Comparison of ENCODE assay signal across 1 cellular context in the genomic region with DNA sequence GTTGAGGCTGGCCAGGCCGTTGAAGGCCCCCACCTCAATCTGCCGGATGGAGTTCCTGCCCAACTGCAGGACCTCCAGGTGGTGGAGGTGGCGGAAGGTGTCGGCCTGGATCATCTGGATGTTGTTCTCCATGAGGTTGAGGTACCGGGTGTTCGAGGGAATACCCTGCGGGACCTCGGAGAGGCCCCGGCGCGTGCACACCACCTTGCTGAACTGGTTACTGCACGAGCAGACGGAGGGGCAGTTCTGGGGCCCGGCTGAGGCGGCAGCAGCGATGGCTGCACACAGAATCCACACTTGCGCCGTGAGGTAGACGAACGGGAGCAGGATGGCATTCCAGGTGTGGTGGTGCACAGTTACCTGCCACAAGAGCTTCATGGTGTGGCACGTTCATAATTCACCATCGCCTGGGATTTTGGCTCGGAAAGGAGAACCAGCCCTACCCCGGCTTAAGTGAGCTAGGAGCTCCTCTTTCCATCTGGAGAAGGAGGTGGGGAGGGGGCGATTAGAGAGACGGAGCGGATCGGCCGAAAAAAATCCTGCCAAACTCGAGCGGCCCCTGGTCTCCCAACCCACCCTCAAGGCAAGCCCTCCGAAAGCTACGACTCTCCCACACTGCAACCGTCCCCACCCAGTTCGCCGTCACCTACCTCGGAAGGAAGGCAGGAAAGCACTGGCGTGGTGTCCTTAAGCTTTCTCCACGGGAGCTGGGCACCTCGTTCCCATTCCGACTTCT.
A peak's percentile ranks its signal among the peaks of the same experiment; 100 is the strongest.
TF ChIP-seq lines count a peak whose summit lies in the region.

No MANE protein-coding gene starts in this region.

TF ChIP-seq in WTC11, 78 proteins besides CTCF, POLR2A, EP300 and RAD21 (continued from another document and continues in another):
- TF ChIP-seq, protein P1, sequence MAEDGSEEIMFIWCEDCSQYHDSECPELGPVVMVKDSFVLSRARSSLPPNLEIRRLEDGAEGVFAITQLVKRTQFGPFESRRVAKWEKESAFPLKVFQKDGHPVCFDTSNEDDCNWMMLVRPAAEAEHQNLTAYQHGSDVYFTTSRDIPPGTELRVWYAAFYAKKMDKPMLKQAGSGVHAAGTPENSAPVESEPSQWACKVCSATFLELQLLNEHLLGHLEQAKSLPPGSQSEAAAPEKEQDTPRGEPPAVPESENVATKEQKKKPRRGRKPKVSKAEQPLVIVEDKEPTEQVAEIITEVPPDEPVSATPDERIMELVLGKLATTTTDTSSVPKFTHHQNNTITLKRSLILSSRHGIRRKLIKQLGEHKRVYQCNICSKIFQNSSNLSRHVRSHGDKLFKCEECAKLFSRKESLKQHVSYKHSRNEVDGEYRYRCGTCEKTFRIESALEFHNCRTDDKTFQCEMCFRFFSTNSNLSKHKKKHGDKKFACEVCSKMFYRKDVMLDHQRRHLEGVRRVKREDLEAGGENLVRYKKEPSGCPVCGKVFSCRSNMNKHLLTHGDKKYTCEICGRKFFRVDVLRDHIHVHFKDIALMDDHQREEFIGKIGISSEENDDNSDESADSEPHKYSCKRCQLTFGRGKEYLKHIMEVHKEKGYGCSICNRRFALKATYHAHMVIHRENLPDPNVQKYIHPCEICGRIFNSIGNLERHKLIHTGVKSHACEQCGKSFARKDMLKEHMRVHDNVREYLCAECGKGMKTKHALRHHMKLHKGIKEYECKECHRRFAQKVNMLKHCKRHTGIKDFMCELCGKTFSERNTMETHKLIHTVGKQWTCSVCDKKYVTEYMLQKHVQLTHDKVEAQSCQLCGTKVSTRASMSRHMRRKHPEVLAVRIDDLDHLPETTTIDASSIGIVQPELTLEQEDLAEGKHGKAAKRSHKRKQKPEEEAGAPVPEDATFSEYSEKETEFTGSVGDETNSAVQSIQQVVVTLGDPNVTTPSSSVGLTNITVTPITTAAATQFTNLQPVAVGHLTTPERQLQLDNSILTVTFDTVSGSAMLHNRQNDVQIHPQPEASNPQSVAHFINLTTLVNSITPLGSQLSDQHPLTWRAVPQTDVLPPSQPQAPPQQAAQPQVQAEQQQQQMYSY (CRISPR knock-in tag; IDR thresholded peaks at IDR 0.05) = no peak
- TF ChIP-seq RELA (CRISPR knock-in tag; IDR thresholded peaks at IDR 0.05; ENCODE audit: borderline replicate concordance) (peak; percentile 39; the same call in 1 of the 2 replicates), JUN (CRISPR knock-in tag; IDR thresholded peaks at IDR 0.05) (no peak), TP53 (CRISPR knock-in tag; IDR thresholded peaks at IDR 0.05) (0 out of 2 replicates have a peak, but pooled peaks have one; percentile 73), FOXP1 (CRISPR knock-in tag; IDR thresholded peaks at IDR 0.05; ENCODE audit: borderline replicate concordance) (peak; percentile 90; the same call in 1 of the 2 replicates), ZNF138 (CRISPR knock-in tag; conservative IDR thresholded peaks at IDR 0.05) (no peak; the same call in 1 of the 2 replicates), HMGA2 (CRISPR knock-in tag; IDR thresholded peaks at IDR 0.05) (no peak), FOXJ3 (CRISPR knock-in tag; IDR thresholded peaks at IDR 0.05; ENCODE audit: borderline replicate concordance) (no peak), ZNF121 (CRISPR knock-in tag; IDR thresholded peaks at IDR 0.05) (no peak), ZNF671 (CRISPR knock-in tag; IDR thresholded peaks at IDR 0.05) (no peak), ZNF317 (CRISPR knock-in tag; IDR thresholded peaks at IDR 0.05; ENCODE audit: borderline replicate concordance, low read depth) (no peak), SP1 (CRISPR knock-in tag; conservative IDR thresholded peaks at IDR 0.05) (no peak)
- TF ChIP-seq, protein P2, sequence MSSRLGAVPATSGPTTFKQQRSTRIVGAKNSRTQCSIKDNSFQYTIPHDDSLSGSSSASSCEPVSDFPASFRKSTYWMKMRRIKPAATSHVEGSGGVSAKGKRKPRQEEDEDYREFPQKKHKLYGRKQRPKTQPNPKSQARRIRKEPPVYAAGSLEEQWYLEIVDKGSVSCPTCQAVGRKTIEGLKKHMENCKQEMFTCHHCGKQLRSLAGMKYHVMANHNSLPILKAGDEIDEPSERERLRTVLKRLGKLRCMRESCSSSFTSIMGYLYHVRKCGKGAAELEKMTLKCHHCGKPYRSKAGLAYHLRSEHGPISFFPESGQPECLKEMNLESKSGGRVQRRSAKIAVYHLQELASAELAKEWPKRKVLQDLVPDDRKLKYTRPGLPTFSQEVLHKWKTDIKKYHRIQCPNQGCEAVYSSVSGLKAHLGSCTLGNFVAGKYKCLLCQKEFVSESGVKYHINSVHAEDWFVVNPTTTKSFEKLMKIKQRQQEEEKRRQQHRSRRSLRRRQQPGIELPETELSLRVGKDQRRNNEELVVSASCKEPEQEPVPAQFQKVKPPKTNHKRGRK (CRISPR knock-in tag; IDR thresholded peaks at IDR 0.05; ENCODE audit: borderline replicate concordance) = no peak
- TF ChIP-seq, protein P3, sequence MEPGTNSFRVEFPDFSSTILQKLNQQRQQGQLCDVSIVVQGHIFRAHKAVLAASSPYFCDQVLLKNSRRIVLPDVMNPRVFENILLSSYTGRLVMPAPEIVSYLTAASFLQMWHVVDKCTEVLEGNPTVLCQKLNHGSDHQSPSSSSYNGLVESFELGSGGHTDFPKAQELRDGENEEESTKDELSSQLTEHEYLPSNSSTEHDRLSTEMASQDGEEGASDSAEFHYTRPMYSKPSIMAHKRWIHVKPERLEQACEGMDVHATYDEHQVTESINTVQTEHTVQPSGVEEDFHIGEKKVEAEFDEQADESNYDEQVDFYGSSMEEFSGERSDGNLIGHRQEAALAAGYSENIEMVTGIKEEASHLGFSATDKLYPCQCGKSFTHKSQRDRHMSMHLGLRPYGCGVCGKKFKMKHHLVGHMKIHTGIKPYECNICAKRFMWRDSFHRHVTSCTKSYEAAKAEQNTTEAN (CRISPR knock-in tag; IDR thresholded peaks at IDR 0.05) = peak; percentile 46; the same call in 1 of the 2 replicates
- TF ChIP-seq, protein P4, sequence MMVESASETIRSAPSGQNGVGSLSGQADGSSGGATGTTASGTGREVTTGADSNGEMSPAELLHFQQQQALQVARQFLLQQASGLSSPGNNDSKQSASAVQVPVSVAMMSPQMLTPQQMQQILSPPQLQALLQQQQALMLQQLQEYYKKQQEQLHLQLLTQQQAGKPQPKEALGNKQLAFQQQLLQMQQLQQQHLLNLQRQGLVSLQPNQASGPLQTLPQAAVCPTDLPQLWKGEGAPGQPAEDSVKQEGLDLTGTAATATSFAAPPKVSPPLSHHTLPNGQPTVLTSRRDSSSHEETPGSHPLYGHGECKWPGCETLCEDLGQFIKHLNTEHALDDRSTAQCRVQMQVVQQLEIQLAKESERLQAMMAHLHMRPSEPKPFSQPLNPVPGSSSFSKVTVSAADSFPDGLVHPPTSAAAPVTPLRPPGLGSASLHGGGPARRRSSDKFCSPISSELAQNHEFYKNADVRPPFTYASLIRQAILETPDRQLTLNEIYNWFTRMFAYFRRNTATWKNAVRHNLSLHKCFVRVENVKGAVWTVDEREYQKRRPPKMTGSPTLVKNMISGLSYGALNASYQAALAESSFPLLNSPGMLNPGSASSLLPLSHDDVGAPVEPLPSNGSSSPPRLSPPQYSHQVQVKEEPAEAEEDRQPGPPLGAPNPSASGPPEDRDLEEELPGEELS (CRISPR knock-in tag; IDR thresholded peaks at IDR 0.05) = peak; percentile 75
- TF ChIP-seq, protein P5, sequence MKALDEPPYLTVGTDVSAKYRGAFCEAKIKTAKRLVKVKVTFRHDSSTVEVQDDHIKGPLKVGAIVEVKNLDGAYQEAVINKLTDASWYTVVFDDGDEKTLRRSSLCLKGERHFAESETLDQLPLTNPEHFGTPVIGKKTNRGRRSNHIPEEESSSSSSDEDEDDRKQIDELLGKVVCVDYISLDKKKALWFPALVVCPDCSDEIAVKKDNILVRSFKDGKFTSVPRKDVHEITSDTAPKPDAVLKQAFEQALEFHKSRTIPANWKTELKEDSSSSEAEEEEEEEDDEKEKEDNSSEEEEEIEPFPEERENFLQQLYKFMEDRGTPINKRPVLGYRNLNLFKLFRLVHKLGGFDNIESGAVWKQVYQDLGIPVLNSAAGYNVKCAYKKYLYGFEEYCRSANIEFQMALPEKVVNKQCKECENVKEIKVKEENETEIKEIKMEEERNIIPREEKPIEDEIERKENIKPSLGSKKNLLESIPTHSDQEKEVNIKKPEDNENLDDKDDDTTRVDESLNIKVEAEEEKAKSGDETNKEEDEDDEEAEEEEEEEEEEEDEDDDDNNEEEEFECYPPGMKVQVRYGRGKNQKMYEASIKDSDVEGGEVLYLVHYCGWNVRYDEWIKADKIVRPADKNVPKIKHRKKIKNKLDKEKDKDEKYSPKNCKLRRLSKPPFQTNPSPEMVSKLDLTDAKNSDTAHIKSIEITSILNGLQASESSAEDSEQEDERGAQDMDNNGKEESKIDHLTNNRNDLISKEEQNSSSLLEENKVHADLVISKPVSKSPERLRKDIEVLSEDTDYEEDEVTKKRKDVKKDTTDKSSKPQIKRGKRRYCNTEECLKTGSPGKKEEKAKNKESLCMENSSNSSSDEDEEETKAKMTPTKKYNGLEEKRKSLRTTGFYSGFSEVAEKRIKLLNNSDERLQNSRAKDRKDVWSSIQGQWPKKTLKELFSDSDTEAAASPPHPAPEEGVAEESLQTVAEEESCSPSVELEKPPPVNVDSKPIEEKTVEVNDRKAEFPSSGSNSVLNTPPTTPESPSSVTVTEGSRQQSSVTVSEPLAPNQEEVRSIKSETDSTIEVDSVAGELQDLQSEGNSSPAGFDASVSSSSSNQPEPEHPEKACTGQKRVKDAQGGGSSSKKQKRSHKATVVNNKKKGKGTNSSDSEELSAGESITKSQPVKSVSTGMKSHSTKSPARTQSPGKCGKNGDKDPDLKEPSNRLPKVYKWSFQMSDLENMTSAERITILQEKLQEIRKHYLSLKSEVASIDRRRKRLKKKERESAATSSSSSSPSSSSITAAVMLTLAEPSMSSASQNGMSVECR (CRISPR knock-in tag; IDR thresholded peaks at IDR 0.05; ENCODE audit: borderline replicate concordance) = no peak
- TF ChIP-seq, protein P6, sequence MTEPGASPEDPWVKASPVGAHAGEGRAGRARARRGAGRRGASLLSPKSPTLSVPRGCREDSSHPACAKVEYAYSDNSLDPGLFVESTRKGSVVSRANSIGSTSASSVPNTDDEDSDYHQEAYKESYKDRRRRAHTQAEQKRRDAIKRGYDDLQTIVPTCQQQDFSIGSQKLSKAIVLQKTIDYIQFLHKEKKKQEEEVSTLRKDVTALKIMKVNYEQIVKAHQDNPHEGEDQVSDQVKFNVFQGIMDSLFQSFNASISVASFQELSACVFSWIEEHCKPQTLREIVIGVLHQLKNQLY (CRISPR knock-in tag; IDR thresholded peaks at IDR 0.05) = no peak
- TF ChIP-seq, protein P7, sequence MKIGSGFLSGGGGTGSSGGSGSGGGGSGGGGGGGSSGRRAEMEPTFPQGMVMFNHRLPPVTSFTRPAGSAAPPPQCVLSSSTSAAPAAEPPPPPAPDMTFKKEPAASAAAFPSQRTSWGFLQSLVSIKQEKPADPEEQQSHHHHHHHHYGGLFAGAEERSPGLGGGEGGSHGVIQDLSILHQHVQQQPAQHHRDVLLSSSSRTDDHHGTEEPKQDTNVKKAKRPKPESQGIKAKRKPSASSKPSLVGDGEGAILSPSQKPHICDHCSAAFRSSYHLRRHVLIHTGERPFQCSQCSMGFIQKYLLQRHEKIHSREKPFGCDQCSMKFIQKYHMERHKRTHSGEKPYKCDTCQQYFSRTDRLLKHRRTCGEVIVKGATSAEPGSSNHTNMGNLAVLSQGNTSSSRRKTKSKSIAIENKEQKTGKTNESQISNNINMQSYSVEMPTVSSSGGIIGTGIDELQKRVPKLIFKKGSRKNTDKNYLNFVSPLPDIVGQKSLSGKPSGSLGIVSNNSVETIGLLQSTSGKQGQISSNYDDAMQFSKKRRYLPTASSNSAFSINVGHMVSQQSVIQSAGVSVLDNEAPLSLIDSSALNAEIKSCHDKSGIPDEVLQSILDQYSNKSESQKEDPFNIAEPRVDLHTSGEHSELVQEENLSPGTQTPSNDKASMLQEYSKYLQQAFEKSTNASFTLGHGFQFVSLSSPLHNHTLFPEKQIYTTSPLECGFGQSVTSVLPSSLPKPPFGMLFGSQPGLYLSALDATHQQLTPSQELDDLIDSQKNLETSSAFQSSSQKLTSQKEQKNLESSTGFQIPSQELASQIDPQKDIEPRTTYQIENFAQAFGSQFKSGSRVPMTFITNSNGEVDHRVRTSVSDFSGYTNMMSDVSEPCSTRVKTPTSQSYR (CRISPR knock-in tag; IDR thresholded peaks at IDR 0.05) = peak; percentile 67; the same call in 1 of the 2 replicates
- TF ChIP-seq, protein P8, sequence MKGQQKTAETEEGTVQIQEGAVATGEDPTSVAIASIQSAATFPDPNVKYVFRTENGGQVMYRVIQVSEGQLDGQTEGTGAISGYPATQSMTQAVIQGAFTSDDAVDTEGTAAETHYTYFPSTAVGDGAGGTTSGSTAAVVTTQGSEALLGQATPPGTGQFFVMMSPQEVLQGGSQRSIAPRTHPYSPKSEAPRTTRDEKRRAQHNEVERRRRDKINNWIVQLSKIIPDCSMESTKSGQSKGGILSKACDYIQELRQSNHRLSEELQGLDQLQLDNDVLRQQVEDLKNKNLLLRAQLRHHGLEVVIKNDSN (CRISPR knock-in tag; IDR thresholded peaks at IDR 0.05) = peak; percentile 43; the same call in 1 of the 2 replicates
- TF ChIP-seq, protein P9, sequence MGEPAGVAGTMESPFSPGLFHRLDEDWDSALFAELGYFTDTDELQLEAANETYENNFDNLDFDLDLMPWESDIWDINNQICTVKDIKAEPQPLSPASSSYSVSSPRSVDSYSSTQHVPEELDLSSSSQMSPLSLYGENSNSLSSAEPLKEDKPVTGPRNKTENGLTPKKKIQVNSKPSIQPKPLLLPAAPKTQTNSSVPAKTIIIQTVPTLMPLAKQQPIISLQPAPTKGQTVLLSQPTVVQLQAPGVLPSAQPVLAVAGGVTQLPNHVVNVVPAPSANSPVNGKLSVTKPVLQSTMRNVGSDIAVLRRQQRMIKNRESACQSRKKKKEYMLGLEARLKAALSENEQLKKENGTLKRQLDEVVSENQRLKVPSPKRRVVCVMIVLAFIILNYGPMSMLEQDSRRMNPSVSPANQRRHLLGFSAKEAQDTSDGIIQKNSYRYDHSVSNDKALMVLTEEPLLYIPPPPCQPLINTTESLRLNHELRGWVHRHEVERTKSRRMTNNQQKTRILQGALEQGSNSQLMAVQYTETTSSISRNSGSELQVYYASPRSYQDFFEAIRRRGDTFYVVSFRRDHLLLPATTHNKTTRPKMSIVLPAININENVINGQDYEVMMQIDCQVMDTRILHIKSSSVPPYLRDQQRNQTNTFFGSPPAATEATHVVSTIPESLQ (CRISPR knock-in tag; IDR thresholded peaks at IDR 0.05) = no peak
